In genomic region chr10:104811166-104811565, GRCh38 we compare ENCODE assay signal across 1 cellular context.
TF ChIP-seq lines count a peak whose summit lies in the region.

No MANE protein-coding gene starts in this region.

TF ChIP-seq in GM23338, 12 proteins besides CTCF, POLR2A, EP300 and RAD21 (continued from another document):
- TF ChIP-seq REST (IDR thresholded peaks at IDR 0.05; ENCODE audit: unreplicated experiment), result no peak
- no peak for TF ChIP-seq EZH2phosphoT487 (IDR thresholded peaks at IDR 0.05; ENCODE audit: unreplicated experiment)
- TF ChIP-seq ZNF114 (CRISPR knock-in tag; IDR thresholded peaks at IDR 0.05), result no peak
- no peak for TF ChIP-seq ZNF462 (CRISPR knock-in tag; IDR thresholded peaks at IDR 0.05)
- TF ChIP-seq STAT1 (IDR thresholded peaks at IDR 0.05; ENCODE audit: unreplicated experiment), result no peak
